ENCODE assay signal across 8 cellular contexts in the genomic region with DNA sequence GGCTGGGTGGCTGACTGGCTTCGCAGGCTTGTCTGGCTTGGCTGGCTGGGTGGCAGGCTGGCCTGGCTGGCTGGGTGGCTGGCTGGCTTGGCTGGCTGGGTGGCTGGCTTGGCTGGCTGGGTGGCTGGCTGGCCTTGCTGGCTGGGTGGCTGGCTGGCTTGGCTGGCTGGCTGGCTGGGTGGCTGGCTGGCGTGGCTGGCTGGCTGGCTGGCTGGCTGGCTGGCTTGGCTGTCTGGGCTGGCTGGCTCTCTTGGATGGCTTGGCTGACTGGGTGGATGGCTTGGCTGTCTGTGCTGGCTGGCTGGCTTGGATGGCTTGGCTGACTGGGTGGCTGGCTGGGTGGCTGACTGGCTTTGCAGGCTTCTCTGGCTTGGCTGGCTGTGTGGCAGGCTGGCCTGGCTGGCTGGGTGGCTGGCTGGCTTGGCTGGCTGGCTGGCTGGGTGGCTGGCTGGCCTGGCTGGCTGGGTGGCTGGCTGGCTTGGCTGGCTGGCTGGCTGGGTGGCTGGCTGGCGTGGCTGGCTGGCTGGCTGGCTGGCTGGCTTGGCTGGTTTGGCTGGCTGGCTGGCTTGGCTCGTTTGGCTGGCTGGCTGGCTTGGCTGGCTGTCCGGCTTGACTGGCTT.
DNase-seq lines count a peak whose midpoint lies in the region; ATAC-seq, FAIRE-seq and TF ChIP-seq lines count a peak whose summit lies in the region.
"Not testable (repeated sequence)": the region's sequence is repeated elsewhere in the genome, so short reads cannot be mapped to it uniquely, and the experiment has no call there.

No MANE protein-coding gene starts in this region.

- not testable (repeated sequence) for TF ChIP-seq RAD21 in H1 (IDR thresholded peaks at IDR 0.05 in 1 of 2, conservative IDR thresholded peaks at IDR 0.05 in 1 of 2; ENCODE audit: low read depth in 2 of 2, low read length in 2 of 2)

- H3K36me3 Mint-ChIP-seq in natural killer cell treated with Interleukin-12 subunit alpha and Interleukin-12 subunit beta and Interleukin-15 and Interleukin-18, amount 100 ng/mL, for 72 hours = not testable (repeated sequence)

- not testable (repeated sequence) for TF ChIP-seq POLR2A in NB4 (IDR thresholded peaks at IDR 0.05; ENCODE audit: extremely low read depth, insufficient read length); H1 (IDR thresholded peaks at IDR 0.05; ENCODE audit: control extremely low read depth in 1 of 2, low read depth in 2 of 2, low read length in 2 of 2); sigmoid colon (IDR thresholded peaks at IDR 0.05); vagina (IDR thresholded peaks at IDR 0.05)

- not testable (repeated sequence) for H3K27me3 Mint-ChIP-seq in natural killer cell treated with Interleukin-12 subunit alpha and Interleukin-12 subunit beta and Interleukin-15 and Interleukin-18, amount 100 ng/mL, for 72 hours

- H3K18ac ChIP-seq in H1 (ENCODE audit: extremely low read depth, low read length) = not testable (repeated sequence)

- H3K4me1 Mint-ChIP-seq in natural killer cell treated with Interleukin-12 subunit alpha and Interleukin-12 subunit beta and Interleukin-15 and Interleukin-18, amount 100 ng/mL, for 72 hours (ENCODE audit: low read depth in 2 of 2) = not testable (repeated sequence)

- not testable (repeated sequence) for FAIRE-seq in H1 (lab: Jason Lieb, UNC)

- H3K23ac ChIP-seq in H1 (ENCODE audit: insufficient read length) = not testable (repeated sequence)

- not testable (repeated sequence) for H3K4me2 ChIP-seq in H1 (ENCODE audit: insufficient read depth in 1 of 2, low read depth in 2 of 2, low read length in 2 of 2)

- DNase-seq in NB4 (ENCODE audit: low read depth) (peak; percentile 0), H1 (ENCODE audit: low read depth in 1 of 2, low spot score in 2 of 2) (peak in 1 of 2 experiments; percentile 51), left cardiac atrium (peak; percentile 21), left lobe of liver (ENCODE audit: low spot score) (peak; percentile 46), sigmoid colon (peak; percentile 64), vagina (ENCODE audit: extremely low spot score in 2 of 2) (peak; percentile 65 to 95)
- DNase-seq in activated T-cell treated with anti-CD3 and anti-CD28 coated beads, Interleukin-2, amount 50 U/mL, for 1 hour = peak; percentile 21
- peak; percentile 58 for DNase-seq in natural killer cell treated with Interleukin-12 subunit alpha and Interleukin-12 subunit beta and Interleukin-15 and Interleukin-18, amount 100 ng/mL, for 72 hours (ENCODE audit: low spot score)

- not testable (repeated sequence) for H3K4me3 Mint-ChIP-seq in natural killer cell treated with Interleukin-12 subunit alpha and Interleukin-12 subunit beta and Interleukin-15 and Interleukin-18, amount 100 ng/mL, for 72 hours

- H2BK12ac ChIP-seq in H1 (ENCODE audit: low read depth, low read length) = not testable (repeated sequence)

- H2BK15ac ChIP-seq in H1 (ENCODE audit: low read length) = not testable (repeated sequence)

- not testable (repeated sequence) for H4K5ac ChIP-seq in H1 (ENCODE audit: insufficient read length, low read depth, low read length)

- not testable (repeated sequence) for H2BK20ac ChIP-seq in H1 (ENCODE audit: low read length)

- WGBS in H1 (ENCODE audit: extremely low coverage in 1 of 2, insufficient coverage in 1 of 2, insufficient read length in 1 of 2, insufficient replicate concordance in 2 of 2, low coverage in 1 of 2, low lambda C conversion rate in 2 of 2, missing lambda C conversion rate in 1 of 2), 2 experiments = 71% methylated on average over 5 of the region's 5 CpGs; no CpG with 5 or more reads in 1 of the 2 experiments
- 37 to 67% methylated on average over 5 of the region's 5 CpGs for WGBS in sigmoid colon, 2 donors

- not testable (repeated sequence) for H3K56ac ChIP-seq in H1 (replicated peaks; ENCODE audit: insufficient read length, low read depth, low read length)

- H2AFZ ChIP-seq in H1 (ENCODE audit: low read length) = not testable (repeated sequence)

- not testable (repeated sequence) for H4K20me1 ChIP-seq in H1 (replicated peaks in 1 of 2; ENCODE audit: control insufficient read depth in 1 of 2, insufficient read depth in 2 of 2, low read length in 2 of 2)

- H3K4ac ChIP-seq in H1 (replicated peaks; ENCODE audit: insufficient read length, low read depth, low read length) = not testable (repeated sequence)

- not testable (repeated sequence) for ATAC-seq in left cardiac atrium; left lobe of liver; natural killer cell treated with Interleukin-12 subunit alpha and Interleukin-12 subunit beta and Interleukin-15 and Interleukin-18, amount 100 ng/mL, for 72 hours

- not testable (repeated sequence) for H3K23me2 ChIP-seq in H1 (ENCODE audit: low read depth, low read length)

- not testable (repeated sequence) for H3K4me3 ChIP-seq in NB4 (ENCODE audit: low read depth, low read length); H1 (ENCODE audit: extremely low read depth in 1 of 4, insufficient read depth in 2 of 4, low read depth in 3 of 4, low read length in 4 of 4); sigmoid colon; vagina

- not testable (repeated sequence) for H2BK120ac ChIP-seq in H1 (replicated peaks; ENCODE audit: low read depth, low read length)

- H3K79me2 ChIP-seq in H1 (ENCODE audit: control insufficient read depth in 1 of 2, insufficient read depth in 2 of 2, low read length in 2 of 2) = not testable (repeated sequence)

- not testable (repeated sequence) for H3K4me1 ChIP-seq in H1 (replicated peaks in 1 of 4; ENCODE audit: control insufficient read depth in 3 of 4, insufficient read depth in 4 of 4, low read length in 3 of 4); sigmoid colon; vagina

- H3K36me3 ChIP-seq in H1 (ENCODE audit: control insufficient read depth in 2 of 4, insufficient read depth in 4 of 4, low read length in 3 of 4); sigmoid colon; vagina: not testable (repeated sequence)

- H3K27ac Mint-ChIP-seq in natural killer cell treated with Interleukin-12 subunit alpha and Interleukin-12 subunit beta and Interleukin-15 and Interleukin-18, amount 100 ng/mL, for 72 hours = not testable (repeated sequence)

- not testable (repeated sequence) for H3K14ac ChIP-seq in H1 (ENCODE audit: insufficient read length)

- H3K27me3 ChIP-seq in H1 (replicated peaks in 1 of 4; ENCODE audit: control insufficient read depth in 3 of 4, extremely low read depth in 1 of 4, insufficient read depth in 3 of 4, low read length in 3 of 4); sigmoid colon; vagina: not testable (repeated sequence)

- H3K9ac ChIP-seq in H1 (replicated peaks in 1 of 4; ENCODE audit: extremely low read depth in 1 of 4, low read depth in 3 of 4, low read length in 3 of 4) = not testable (repeated sequence)

- not testable (repeated sequence) for TF ChIP-seq EP300 in H1 (IDR thresholded peaks at IDR 0.05; ENCODE audit: borderline replicate concordance in 1 of 2, low read depth in 2 of 2, low read length in 2 of 2); sigmoid colon (IDR thresholded peaks at IDR 0.05)

- H4K91ac ChIP-seq in H1 (replicated peaks; ENCODE audit: insufficient read length, low read length) = not testable (repeated sequence)

- CTCF ChIA-PET in H1 (lab: Charles Lee; ENCODE audit: partially characterized antibody) = not testable (repeated sequence)

- not testable (repeated sequence) for H2AK5ac ChIP-seq in H1 (ENCODE audit: low read depth, low read length)

- not testable (repeated sequence) for H3K79me1 ChIP-seq in H1 (ENCODE audit: low read depth, low read length)

- POLR2A ChIA-PET in H1 (lab: Charles Lee; ENCODE audit: partially characterized antibody) = not testable (repeated sequence)

- H4K8ac ChIP-seq in H1 (ENCODE audit: extremely low read depth, insufficient read depth, low read length) = peak overlapping the region; percentile 51; the same call in 1 of the 2 replicates

- H2BK5ac ChIP-seq in H1 (ENCODE audit: low read depth, low read length) = not testable (repeated sequence)

- not testable (repeated sequence) for H3K9me3 Mint-ChIP-seq in natural killer cell treated with Interleukin-12 subunit alpha and Interleukin-12 subunit beta and Interleukin-15 and Interleukin-18, amount 100 ng/mL, for 72 hours

- intact Hi-C loops in left cardiac atrium (cut with DNase I); sigmoid colon (cut with DNase I); vagina (cut with DNase I): not testable (repeated sequence)

- H3K27ac ChIP-seq in H1 (ENCODE audit: low read depth, low read length); sigmoid colon; vagina: not testable (repeated sequence)

- not testable (repeated sequence) for TF ChIP-seq CTCF in NB4 (IDR thresholded peaks at IDR 0.05; ENCODE audit: low read depth, low read length); H1 (IDR thresholded peaks at IDR 0.05; ENCODE audit: control extremely low read depth in 1 of 3, insufficient read depth in 1 of 3, low read depth in 1 of 3, low read length in 3 of 3); sigmoid colon (IDR thresholded peaks at IDR 0.05); vagina (IDR thresholded peaks at IDR 0.05)

- not testable (repeated sequence) for H3K9me3 ChIP-seq in H1 (ENCODE audit: insufficient read depth in 2 of 2, low read depth in 1 of 2, low read length in 1 of 2); sigmoid colon; vagina
